In the genomic region with DNA sequence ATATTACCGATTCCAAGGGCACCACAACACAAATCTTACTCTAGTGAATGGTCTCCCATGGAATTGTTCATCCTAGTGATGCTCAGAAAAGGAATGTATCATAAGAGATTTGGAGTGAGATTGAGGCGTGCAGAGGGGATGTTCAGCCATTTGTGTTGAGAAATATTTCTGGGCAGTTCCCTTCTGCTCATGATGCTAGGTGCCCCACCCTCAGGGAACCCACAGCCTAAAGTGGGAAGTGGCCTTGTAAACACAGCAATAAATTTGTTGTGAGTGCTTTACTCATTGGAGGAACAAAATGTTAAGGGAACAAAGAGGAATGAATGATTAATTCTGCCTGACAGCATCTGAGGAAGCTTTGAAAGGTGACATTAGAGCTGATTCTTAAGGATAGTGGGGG, we compare ENCODE assay signal across 16 cellular contexts.
A peak's percentile ranks its signal among the peaks of the same experiment; 100 is the strongest.
DNase-seq lines count a peak whose midpoint lies in the region; ATAC-seq and TF ChIP-seq lines count a peak whose summit lies in the region.
"Had no signal": no experiment of that assay in that cellular context is flagged by ENCODE, and none has a peak within 500 bp of the region (broad histone marks: within the 10 kb centered on the region; RNA-seq: fewer than 3 reads in every experiment).

No MANE protein-coding gene starts in this region.

- ATAC-seq in effector memory CD8-positive, alpha-beta T cell (replicated peaks) = peak; percentile 40
- no peak for ATAC-seq in HG03039 (IDR thresholded peaks at IDR 0.05; ENCODE audit: unreplicated experiment)

- H3K9me3 Mint-ChIP-seq in effector memory CD8-positive, alpha-beta T cell = no peaks in the 10 kb centered on the region
- no peaks in the 10 kb centered on the region for H3K9me3 Mint-ChIP-seq in nephron progenitor cell
- H3K9me3 Mint-ChIP-seq: activated naive CD8-positive, alpha-beta T cell treated with anti-CD3 and anti-CD28 coated beads, Interleukin-2, amount 10 ng/mL, durations not matched to agents 7 days and 5 days had no signal

- H3K4me1 Mint-ChIP-seq in effector memory CD8-positive, alpha-beta T cell (ENCODE audit: low read depth in 2 of 2) = peaks cover 15 to 43% of the 10 kb centered on the region in 2 donors
- peaks cover 45% of the 10 kb centered on the region for H3K4me1 Mint-ChIP-seq in nephron progenitor cell

- peaks cover 13% of the 10 kb centered on the region for H3K36me3 Mint-ChIP-seq in effector memory CD8-positive, alpha-beta T cell (ENCODE audit: insufficient read depth)
- peaks cover 80% of the 10 kb centered on the region for H3K36me3 Mint-ChIP-seq in nephron progenitor cell (ENCODE audit: low read depth)

- TF ChIP-seq CTCF in nephron progenitor cell (IDR thresholded peaks at IDR 0.05) = no peak

- H3K4me3 Mint-ChIP-seq in effector memory CD8-positive, alpha-beta T cell = no peak overlapping the region
- no peak overlapping the region for H3K4me3 Mint-ChIP-seq in nephron progenitor cell
- H3K4me3 Mint-ChIP-seq: activated naive CD8-positive, alpha-beta T cell treated with anti-CD3 and anti-CD28 coated beads, Interleukin-2, amount 10 ng/mL, durations not matched to agents 7 days and 5 days; B cell had no signal

- DNase-seq in Ammon's horn (ENCODE audit: low spot score) (peak; percentile 44), KG1 (lab: John Stamatoyannopoulos, UW) (peak; percentile 10), nephron progenitor cell (no peak), cerebellar cortex (ENCODE audit: low spot score) (no peak), NCI-H345 treated with DMSO at 0.1 percent for 48 hours (lab: John Stamatoyannopoulos, UW; ENCODE audit: unreplicated experiment) (no peak)
- DNase-seq in effector memory CD8-positive, alpha-beta T cell = no peak
- DNase-seq in activated naive CD4-positive, alpha-beta T cell treated with anti-CD3 and anti-CD28 coated beads, Interleukin-2, amount 50 U/mL, for 16 hours = no peak
- DNase-seq: activated naive CD8-positive, alpha-beta T cell treated with anti-CD3 and anti-CD28 coated beads, Interleukin-2, amount 10 ng/mL, durations not matched to agents 7 days and 5 days; erythroblast; NCI-H1436 treated with DMSO at 0.1 percent for 48 hours; NCI-H748 treated with DMSO at 0.1 percent for 48 hours; stimulated activated CD4-positive, alpha-beta T cell treated with anti-CD3 and anti-CD28 coated beads, Interleukin-2, amount 100 ng/mL, for 24 hours; uterus; WERI-Rb-1 had no signal

- no peaks in the 10 kb centered on the region for H3K27me3 Mint-ChIP-seq in effector memory CD8-positive, alpha-beta T cell
- H3K27me3 Mint-ChIP-seq in nephron progenitor cell (ENCODE audit: low read depth, poor library complexity) = no peaks in the 10 kb centered on the region
- H3K27me3 Mint-ChIP-seq: B cell had no signal

- H3K27ac Mint-ChIP-seq in effector memory CD8-positive, alpha-beta T cell = no peak overlapping the region
- H3K27ac Mint-ChIP-seq in nephron progenitor cell = peak overlapping the region; percentile 4
- H3K27ac Mint-ChIP-seq: activated naive CD8-positive, alpha-beta T cell treated with anti-CD3 and anti-CD28 coated beads, Interleukin-2, amount 10 ng/mL, durations not matched to agents 7 days and 5 days; B cell had no signal

Comparison
In these comparisons a context has a peak if more than half of its experiments do, and no peak if none do; other contexts are left out.
1. DNase-seq: peak in Ammon's horn (single experiment) and KG1 (single experiment); none in effector memory CD8-positive, alpha-beta T cell (0 of 3), nephron progenitor cell (single experiment), activated naive CD4-positive, alpha-beta T cell treated with anti-CD3 and anti-CD28 coated beads, Interleukin-2, amount 50 U/mL, for 16 hours (single experiment), cerebellar cortex (single experiment) and NCI-H345 treated with DMSO at 0.1 percent for 48 hours (single experiment).